Comparison of ENCODE assay signal across 10 cellular contexts in the genomic region with DNA sequence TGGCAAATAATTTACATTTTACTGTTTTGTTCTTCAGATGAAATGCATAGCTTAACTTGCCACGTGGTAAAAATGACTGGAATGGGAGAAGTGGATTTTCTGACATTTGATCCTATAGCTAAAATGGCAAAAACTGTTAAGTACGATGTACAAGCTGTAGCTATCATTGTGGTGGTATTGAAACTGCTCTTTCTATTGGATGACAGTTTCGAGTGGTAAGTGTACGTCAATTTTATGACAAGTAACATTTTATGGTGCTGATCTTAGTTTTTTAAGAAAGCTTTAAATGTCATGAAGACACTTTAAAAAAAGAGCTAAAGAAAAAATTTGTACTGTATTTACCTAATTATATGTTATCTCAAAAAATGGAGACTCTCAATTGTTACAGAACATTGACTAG.
"Had no signal": no experiment of that assay in that cellular context is flagged by ENCODE, and none has a peak within 500 bp of the region (broad histone marks: within the 10 kb centered on the region; RNA-seq: fewer than 3 reads in every experiment).

No MANE protein-coding gene starts in this region.

- DNase-seq: H9, HCEC 1CT, HFFc6, KG1 had no signal

- H3K4me1 Mint-ChIP-seq: GM23338, H9, IgD-negative memory B cell had no signal

- ATAC-seq: GM23338, HepG2 had no signal

- H3K27ac Mint-ChIP-seq: GM23338, H9, HFFc6, IgD-negative memory B cell had no signal

- H3K4me3 Mint-ChIP-seq: GM23338, H9, HFFc6, IgD-negative memory B cell had no signal

- H3K4me3 ChIP-seq: GM23338 had no signal

- FAIRE-seq: H1, H54, HepG2 had no signal

- H3K9me3 Mint-ChIP-seq: GM23338, H9, HFFc6, IgD-negative memory B cell had no signal

- H3K27ac ChIP-seq: HL-60 had no signal

- H2AFZ ChIP-seq: GM23338 had no signal

- H3K4me2 ChIP-seq: GM23338 had no signal
